13 cellular contexts compared by ENCODE assay signal in the genomic region with DNA sequence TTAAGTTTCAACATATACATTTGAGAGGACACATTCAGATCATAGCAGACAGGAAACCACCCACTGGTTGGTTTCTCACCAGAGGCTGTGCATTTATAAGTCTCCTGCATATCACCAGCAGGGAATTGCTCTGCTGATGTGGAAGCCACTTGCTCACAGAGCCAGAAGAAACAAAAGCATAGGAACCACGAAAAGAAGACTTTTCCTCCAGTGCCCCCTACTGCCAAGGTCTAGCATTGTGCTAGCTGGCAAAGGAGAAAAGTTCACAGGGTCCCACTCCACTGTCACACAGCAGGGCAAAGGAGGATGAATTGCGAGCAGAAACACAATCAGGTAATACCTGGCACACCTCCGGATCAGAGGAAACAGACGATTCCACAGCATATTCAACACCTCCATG. TPM values are rescaled to one million over a fixed set of nuclear protein-coding genes. Genes with fewer than 3 reads are reported as not detected.
A peak's percentile ranks its signal among the peaks of the same experiment; 100 is the strongest.
DNase-seq lines count a peak whose midpoint lies in the region; ATAC-seq and TF ChIP-seq lines count a peak whose summit lies in the region.
"Had no signal": no experiment of that assay in that cellular context is flagged by ENCODE, and none has a peak within 500 bp of the region (broad histone marks: within the 10 kb centered on the region; RNA-seq: fewer than 3 reads in every experiment).

No MANE protein-coding gene starts in this region.

- H2AFZ ChIP-seq in HCT116 (ENCODE audit: low read depth, low read length, poor library complexity, severe bottlenecking): no peak overlapping the region

- H3K36me3 ChIP-seq in HCT116 (ENCODE audit: control insufficient read depth in 1 of 2, insufficient read depth in 2 of 2, low read length in 2 of 2) (no peaks in the 10 kb centered on the region), SJCRH30 (no peaks in the 10 kb centered on the region)
- H3K36me3 ChIP-seq: pancreas, transverse colon had no signal

- no peak overlapping the region for H3K4me2 ChIP-seq in HCT116 (ENCODE audit: low read length)

- ATAC-seq in HCT116: peak; percentile 78
- ATAC-seq in HG02623 (IDR thresholded peaks at IDR 0.05; ENCODE audit: unreplicated experiment): no peak
- ATAC-seq: pancreas had no signal

- TF ChIP-seq CTCF in HCT116 (IDR thresholded peaks at IDR 0.05 in 2 of 3, conservative IDR thresholded peaks at IDR 0.05 in 1 of 3; ENCODE audit: borderline replicate concordance in 1 of 3, insufficient read depth in 1 of 3, low read depth in 2 of 3, low read length in 2 of 3): peak in 2 of 3 experiments; percentile 54 to 57; a peak in 4 of 6 replicates

- H4K20me1 ChIP-seq in HCT116 (ENCODE audit: insufficient read depth): no peaks in the 10 kb centered on the region

- CTCF ChIA-PET in HCT116 (lab: Charles Lee): interaction anchor here (1.0 to 2.6 kb wide), 2 partner anchors 113 to 194 kb away, joined by 4 to 6 read pairs; no protein-coding TSS in a partner anchor

- DNase-seq in D341Med (ENCODE audit: low spot score) (peak; percentile 39), HCT116 (ENCODE audit: low read depth, low spot score) (no peak), SJCRH30 (peak; percentile 8 to 38), left kidney (ENCODE audit: low read depth, low spot score) (peak; percentile 46), T-helper 9 cell (no peak), DMS79 treated with DMSO at 0.1 percent for 48 hours (lab: John Stamatoyannopoulos, UW) (no peak), NK-92 (lab: John Stamatoyannopoulos, UW; ENCODE audit: unreplicated experiment) (no peak)
- DNase-seq: activated CD4-positive, alpha-beta T cell treated with anti-CD3 and anti-CD28 coated beads, Interleukin-2, amount 50 U/mL, for 48 hours; NCI-H187; pancreas; transverse colon had no signal

- POLR2A ChIA-PET in HCT116 (lab: Charles Lee): no interaction called here

- H3K4me3 ChIP-seq in HCT116 (replicated peaks in 1 of 2; ENCODE audit: low read depth in 1 of 2, low read length in 2 of 2) (no peak overlapping the region), SJCRH30 (no peak overlapping the region)
- H3K4me3 ChIP-seq: pancreas, transverse colon had no signal

- RAD21 ChIA-PET in HCT116 (lab: Charles Lee; ENCODE audit: low non-redundant PET in 1 of 2, low total read pairs in 2 of 2, uncharacterized antibody in 2 of 2, unreplicated experiment in 2 of 2): no interaction called here

- H3K4me1 ChIP-seq in HCT116 (ENCODE audit: control insufficient read depth in 1 of 2, insufficient read depth in 2 of 2, low read length in 2 of 2) (peaks cover 0 to 9% of the 10 kb centered on the region in 2 experiments; a peak in 2 of 4 replicates), SJCRH30 (no peaks in the 10 kb centered on the region)
- H3K4me1 ChIP-seq: Caco-2, pancreas, transverse colon had no signal

- no peak for TF ChIP-seq POLR2A in HCT116 (IDR thresholded peaks at IDR 0.05; ENCODE audit: borderline replicate concordance, extremely low read depth, insufficient read depth, insufficient read length)

- no TSS peak for BruUV-seq in HCT116 (replicated peaks; lab: Mats Ljungman, UMichigan)

- no peaks in the 10 kb centered on the region for H3K79me2 ChIP-seq in HCT116 (ENCODE audit: insufficient read depth, low read length)

- no peak overlapping the region for H3K9ac ChIP-seq in HCT116 (ENCODE audit: low read length)

- H3K27ac ChIP-seq in HCT116 (ENCODE audit: low read depth, low read length): no peak overlapping the region
- H3K27ac ChIP-seq in SJCRH30: no peak overlapping the region
- H3K27ac ChIP-seq: pancreas, transverse colon had no signal

- TF ChIP-seq RAD21 in HCT116 (IDR thresholded peaks at IDR 0.05; ENCODE audit: low read depth): peak; percentile 18; the same call in 1 of the 2 replicates

- intact Hi-C loops in HCT116 (cut with micrococcal nuclease): no loop called here

- no peaks in the 10 kb centered on the region for H3K27me3 ChIP-seq in HCT116 (ENCODE audit: insufficient read depth, low read length)
- no peaks in the 10 kb centered on the region for H3K27me3 ChIP-seq in SJCRH30
- H3K27me3 ChIP-seq: pancreas, transverse colon had no signal

- H3K9me2 ChIP-seq in HCT116 (ENCODE audit: insufficient read depth): no peaks in the 10 kb centered on the region

- H3K9me3 ChIP-seq in HCT116 (ENCODE audit: control insufficient read depth in 1 of 2, insufficient read depth in 1 of 2, low read depth in 1 of 2, low read length in 2 of 2) (no peaks in the 10 kb centered on the region), SJCRH30 (replicated peaks) (no peaks in the 10 kb centered on the region)
- H3K9me3 ChIP-seq: Caco-2, pancreas, transverse colon had no signal

TF ChIP-seq in HCT116, 20 proteins besides CTCF, POLR2A, EP300 and RAD21:
- no peak for TF ChIP-seq ELF1 (IDR thresholded peaks at IDR 0.05; ENCODE audit: borderline replicate concordance, low read depth)
- no peak for TF ChIP-seq CBX3 (IDR thresholded peaks at IDR 0.05; ENCODE audit: low read depth)
- TF ChIP-seq ZFX (IDR thresholded peaks at IDR 0.05): no peak
- no peak for TF ChIP-seq SP1 (IDR thresholded peaks at IDR 0.05; ENCODE audit: low read depth)
- TF ChIP-seq EZH2phosphoT487 (IDR thresholded peaks at IDR 0.05; ENCODE audit: borderline replicate concordance): no peak
- TF ChIP-seq EGR1 (IDR thresholded peaks at IDR 0.05; ENCODE audit: low read depth): no peak
- TF ChIP-seq POLR2AphosphoS5 (IDR thresholded peaks at IDR 0.05; ENCODE audit: low read depth, low read length): no peak
- no peak for TF ChIP-seq REST (IDR thresholded peaks at IDR 0.05; ENCODE audit: low read depth)
- TF ChIP-seq ZBTB33 (IDR thresholded peaks at IDR 0.05; ENCODE audit: extremely low read depth, insufficient replicate concordance, low read length): no peak
- no peak for TF ChIP-seq YY1 (IDR thresholded peaks at IDR 0.05; ENCODE audit: extremely low read depth, insufficient replicate concordance, low read depth, low read length)
- no peak for TF ChIP-seq EZH2 (IDR thresholded peaks at IDR 0.05)
- no peak for TF ChIP-seq JUND (IDR thresholded peaks at IDR 0.05)

RNA-seq across cellular contexts. Expression of gene ISX, which starts 28.9 kb away (rescaled TPM):
- total RNA-seq in HCT116 (2021; ENCODE audit: unreplicated experiment): not detected
- polyA plus RNA-seq in HCT116 (2012): 0.01 TPM in 1 of 2 replicates, not detected in the other
- not detected in 2 replicates for total RNA-seq in SJCRH30 (2014; rRNA removed; shearing (Covaris generic))

Comparison
In these comparisons a context has a peak if more than half of its experiments do, and no peak if none do; other contexts are left out.
1. DNase-seq: peak in D341Med (single experiment), SJCRH30 (2 of 2) and left kidney (single experiment); none in HCT116 (single experiment), T-helper 9 cell (single experiment), DMS79 treated with DMSO at 0.1 percent for 48 hours (single experiment) and NK-92 (single experiment).